8 cellular contexts compared by ENCODE assay signal in the genomic region with DNA sequence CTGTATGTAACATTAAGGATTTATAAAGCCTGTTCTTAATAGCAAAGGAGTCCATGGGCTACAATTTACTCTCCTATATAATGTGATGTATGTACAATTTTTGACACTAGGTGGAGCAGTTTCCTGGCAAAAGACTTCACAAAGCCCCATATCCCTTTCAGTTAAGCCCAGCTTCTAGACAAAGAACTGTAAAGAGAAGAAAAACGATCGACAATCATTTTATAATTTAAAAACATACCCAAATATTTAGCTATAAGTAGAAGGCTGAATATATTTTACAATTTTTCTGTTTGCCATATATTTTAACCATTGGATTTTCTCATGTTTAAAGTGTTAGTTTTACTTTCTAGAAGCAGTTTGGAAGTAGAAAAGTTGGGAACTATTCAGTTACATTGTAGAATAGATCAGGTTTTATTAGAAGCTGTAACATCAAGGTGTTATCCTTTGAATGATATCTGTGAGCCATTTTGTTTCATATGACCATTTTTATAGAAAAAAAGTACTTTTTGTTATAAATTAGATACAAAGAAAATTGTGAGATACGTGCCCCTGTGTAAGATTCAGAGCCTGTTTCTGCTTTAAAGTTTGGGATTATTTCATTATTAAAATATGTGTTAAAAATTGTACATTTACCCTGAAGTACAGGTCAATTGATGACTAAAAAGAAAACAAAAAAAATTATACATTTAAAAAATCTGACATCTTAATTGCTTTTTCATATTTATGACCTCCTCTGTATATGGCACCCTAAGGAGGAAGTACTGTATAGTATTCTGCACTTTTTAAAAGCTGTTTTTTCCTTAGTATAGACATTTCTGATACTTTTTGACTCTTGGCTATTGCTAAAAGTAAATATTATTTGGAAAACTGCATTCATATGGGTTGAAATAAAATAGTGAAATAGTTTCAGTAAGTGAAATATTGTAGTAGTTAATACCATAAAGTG. TPM values are rescaled to one million over a fixed set of nuclear protein-coding genes. Genes with fewer than 3 reads are reported as not detected.
DNase-seq lines count a peak whose midpoint lies in the region; ATAC-seq and TF ChIP-seq lines count a peak whose summit lies in the region.

No MANE protein-coding gene starts in this region.

- peak; percentile 55 for ATAC-seq in GM21576 (IDR thresholded peaks at IDR 0.05; ENCODE audit: unreplicated experiment)
- ATAC-seq in lower lobe of right lung = peak; percentile 93 to 94
- ATAC-seq in GM18511 (IDR thresholded peaks at IDR 0.05; ENCODE audit: unreplicated experiment) = no peak

- no peak for TF ChIP-seq POLR2A in testis (IDR thresholded peaks at IDR 0.05)

- H3K9me3 ChIP-seq in SJCRH30 (replicated peaks) (no peaks in the 10 kb centered on the region), lower lobe of right lung (no peaks in the 10 kb centered on the region), testis (no peaks in the 10 kb centered on the region)

- no peak overlapping the region for H3K4me3 ChIP-seq in SJCRH30
- peak overlapping the region; percentile 9 for H3K4me3 ChIP-seq in lower lobe of right lung
- H3K4me3 ChIP-seq in testis = no peak overlapping the region

- H3K27ac ChIP-seq in SJCRH30 (peak overlapping the region; percentile 51), lower lobe of right lung (peak overlapping the region; percentile 56), testis (peak overlapping the region in 1 of 2 donors; percentile 11)

- no peaks in the 10 kb centered on the region for H3K9me3 Mint-ChIP-seq in dendritic cell treated with granulocyte-macrophage colony-stimulating factor and Interleukin-4, amounts not matched to agents 40 ng/mL and 50 ng/mL, for 4 days

- peaks cover 32% of the 10 kb centered on the region for H3K4me1 ChIP-seq in SJCRH30
- peaks cover 31% of the 10 kb centered on the region for H3K4me1 ChIP-seq in lower lobe of right lung
- H3K4me1 ChIP-seq in testis = peaks cover 8% of the 10 kb centered on the region

- 27 to 32% methylated on average over 3 of the region's 3 CpGs for WGBS in testis, 2 donors

- H3K27ac Mint-ChIP-seq in dendritic cell treated with granulocyte-macrophage colony-stimulating factor and Interleukin-4, amounts not matched to agents 40 ng/mL and 50 ng/mL, for 4 days = peak overlapping the region; percentile 83

- H3K36me3 Mint-ChIP-seq in dendritic cell treated with granulocyte-macrophage colony-stimulating factor and Interleukin-4, amounts not matched to agents 40 ng/mL and 50 ng/mL, for 4 days (ENCODE audit: low read depth) = peaks cover 23% of the 10 kb centered on the region

- no peaks in the 10 kb centered on the region for H3K27me3 ChIP-seq in SJCRH30
- H3K27me3 ChIP-seq in lower lobe of right lung (ENCODE audit: low read depth) = no peaks in the 10 kb centered on the region
- no peaks in the 10 kb centered on the region for H3K27me3 ChIP-seq in testis

- peaks cover 37% of the 10 kb centered on the region for H3K4me1 Mint-ChIP-seq in dendritic cell treated with granulocyte-macrophage colony-stimulating factor and Interleukin-4, amounts not matched to agents 40 ng/mL and 50 ng/mL, for 4 days (ENCODE audit: low read depth)

- no peak overlapping the region for H3K4me3 Mint-ChIP-seq in dendritic cell treated with granulocyte-macrophage colony-stimulating factor and Interleukin-4, amounts not matched to agents 40 ng/mL and 50 ng/mL, for 4 days

- peak; percentile 69 for TF ChIP-seq CTCF in lower lobe of right lung (IDR thresholded peaks at IDR 0.05)
- TF ChIP-seq CTCF in testis (IDR thresholded peaks at IDR 0.05) = peak; percentile 47 to 77 (median 71)

- in situ Hi-C loops in Caki2 (cut with HindIII; ENCODE audit: low pct_unique_long_range_greater_than_20kb, low sequenced_read_pairs) = no loop called here

- H3K27me3 Mint-ChIP-seq in dendritic cell treated with granulocyte-macrophage colony-stimulating factor and Interleukin-4, amounts not matched to agents 40 ng/mL and 50 ng/mL, for 4 days = no peaks in the 10 kb centered on the region

- DNase-seq in Caki2 (ENCODE audit: low read depth) (peak; percentile 84), NCI-H128 (lab: John Stamatoyannopoulos, UW; ENCODE audit: unreplicated experiment) (peak; percentile 49), SJCRH30 (peak; percentile 16 to 86), lower lobe of right lung (no peak), testis (no peak)

- intact Hi-C loops in dendritic cell treated with granulocyte-macrophage colony-stimulating factor and Interleukin-4, amounts not matched to agents 40 ng/mL and 50 ng/mL, for 4 days (cut with micrococcal nuclease) = loop anchor here (2.0 to 5.0 kb wide), 2 partner anchors 34 to 93 kb away; no protein-coding TSS in a partner anchor
- intact Hi-C loops in lower lobe of right lung (cut with DNase I) = no loop called here
- intact Hi-C loops in testis (cut with DNase I; ENCODE audit: low total_unique reads) = no loop called here

- H3K36me3 ChIP-seq in SJCRH30 (no peaks in the 10 kb centered on the region), lower lobe of right lung (no peaks in the 10 kb centered on the region), testis (ENCODE audit: low read depth, missing control alignments) (no peaks in the 10 kb centered on the region)

RNA-seq across cellular contexts. Expression of gene VMP1, which starts 46.3 kb away (rescaled TPM):
- 150 and 156 TPM in 2 replicates for total RNA-seq in Caki2 (2014; rRNA removed; shearing (Covaris generic); ENCODE audit: low replicate concordance)
- total RNA-seq in SJCRH30 (2014; rRNA removed; shearing (Covaris generic)) = 44.5 and 46.5 TPM in 2 replicates
- total RNA-seq in lower lobe of right lung (176 TPM), testis (100 to 1,000 TPM; 108 to 144 TPM)
- 63.1 TPM for polyA plus RNA-seq in testis (ENCODE audit: insufficient read depth, low read depth, low replicate concordance)

RNA-seq across cellular contexts. Expression of gene PTRH2, which starts 46.6 kb away (rescaled TPM):
- 30.1 and 32.2 TPM in 2 replicates for total RNA-seq in Caki2 (2014; rRNA removed; shearing (Covaris generic); ENCODE audit: low replicate concordance)
- total RNA-seq in SJCRH30 (2014; rRNA removed; shearing (Covaris generic)) = 30.4 and 31.9 TPM in 2 replicates
- total RNA-seq in lower lobe of right lung (16.7 TPM), testis (10 to 100 TPM; 37.7 to 40.5 TPM)
- polyA plus RNA-seq in testis (ENCODE audit: insufficient read depth, low read depth, low replicate concordance) = 41.6 TPM

Comparison
In these comparisons a context has a peak if more than half of its experiments do, and no peak if none do; other contexts are left out.
1. DNase-seq: peak in Caki2 (single experiment), NCI-H128 (single experiment) and SJCRH30 (2 of 2); none in lower lobe of right lung (single experiment) and testis (single experiment).